In genomic region chr5:131795879-131796792, GRCh38 we compare ENCODE assay signal across 9 cellular contexts. TPM values are rescaled to one million over a fixed set of nuclear protein-coding genes. Genes with fewer than 3 reads are reported as not detected.
A peak's percentile ranks its signal among the peaks of the same experiment; 100 is the strongest.
DNase-seq lines count a peak whose midpoint lies in the region; ATAC-seq, FAIRE-seq and TF ChIP-seq lines count a peak whose summit lies in the region.
"Had no signal": no experiment of that assay in that cellular context is flagged by ENCODE, and none has a peak within 500 bp of the region (broad histone marks: within the 10 kb centered on the region; RNA-seq: fewer than 3 reads in every experiment).

No MANE protein-coding gene starts in this region.

- ATAC-seq in GM19452 (IDR thresholded peaks at IDR 0.05; ENCODE audit: unreplicated experiment) = peak; percentile 20
- peak; percentile 12 for ATAC-seq in HG03521 (IDR thresholded peaks at IDR 0.05; ENCODE audit: unreplicated experiment)
- peak; percentile 2 to 23 (median 18) for ATAC-seq in T-cell (replicated peaks in 1 of 4)

- CTCF ChIA-PET in CD8-positive, alpha-beta memory T cell (lab: Charles Lee) = interaction anchor here (0.8 to 1.6 kb wide), 3 partner anchors 212 to 308 kb away, joined by 3 to 5 read pairs (median 4); no protein-coding TSS in a partner anchor
- CTCF ChIA-PET in T-cell (lab: Charles Lee) = interaction anchor here in 1 of 2 donors (0.7 kb wide), 1 partner anchor 32 kb away, joined by 3 read pairs; no protein-coding TSS in a partner anchor

- H3K4me3 Mint-ChIP-seq in CD8-positive, alpha-beta memory T cell = peak overlapping the region; percentile 96 to 99 (median 97)
- H3K4me3 Mint-ChIP-seq in T-cell = peak overlapping the region; percentile 95 to 98 (median 98)

- no peaks in the 10 kb centered on the region for H3K36me3 ChIP-seq in CD8-positive, alpha-beta memory T cell (ENCODE audit: insufficient read depth, low read length)
- H3K36me3 ChIP-seq in breast epithelium = no peaks in the 10 kb centered on the region
- no peaks in the 10 kb centered on the region for H3K36me3 ChIP-seq in small intestine (ENCODE audit: control insufficient read depth in 2 of 2, insufficient read depth in 2 of 2, low read length in 2 of 2)

- intact Hi-C loops in breast epithelium (cut with DNase I; ENCODE audit: low total_unique reads) = loop anchor here (10.0 kb wide), 1 partner anchor 161 kb away; the partner anchor contains the start of gene RAPGEF6

- 0 to 1% (median 1%) methylated on average over 40 to 56 of the region's 56 CpGs for WGBS in small intestine, 3 donors

- peaks cover 0 to 13% (median 0%) of the 10 kb centered on the region in 3 donors for H3K36me3 Mint-ChIP-seq in CD8-positive, alpha-beta memory T cell
- peaks cover 3% of the 10 kb centered on the region for H3K36me3 Mint-ChIP-seq in T-cell

- H3K4me1 ChIP-seq in CD8-positive, alpha-beta memory T cell (ENCODE audit: insufficient read depth, low read length) = peaks cover 21% of the 10 kb centered on the region
- H3K4me1 ChIP-seq in breast epithelium (no peaks in the 10 kb centered on the region), small intestine (ENCODE audit: control insufficient read depth in 2 of 2, insufficient read depth in 1 of 2, low read depth in 1 of 2, low read length in 1 of 2) (peaks cover 0 to 5% of the 10 kb centered on the region in 2 donors)

- POLR2A ChIA-PET in CD8-positive, alpha-beta memory T cell (lab: Charles Lee) = interaction anchor here (0.6 to 2.4 kb wide), 4 partner anchors 100 to 941 kb away, joined by 3 to 18 read pairs (median 6); partner anchors contain the start of genes KIF3A and RAPGEF6
- POLR2A ChIA-PET in T-cell (lab: Charles Lee) = interaction anchor here in 1 of 2 donors (0.9 kb wide), 1 partner anchor 161 kb away, joined by 3 read pairs; no protein-coding TSS in a partner anchor

- no peak for TF ChIP-seq CTCF in breast epithelium (IDR thresholded peaks at IDR 0.05)

- H3K27me3 ChIP-seq in CD8-positive, alpha-beta memory T cell (ENCODE audit: insufficient read depth, low read length, poor library complexity, severe bottlenecking) = no peaks in the 10 kb centered on the region
- H3K27me3 ChIP-seq in breast epithelium = no peaks in the 10 kb centered on the region
- no peaks in the 10 kb centered on the region for H3K27me3 ChIP-seq in small intestine (ENCODE audit: control insufficient read depth in 2 of 2, insufficient read depth in 2 of 2, low read length in 2 of 2)

- H3K4me1 Mint-ChIP-seq in CD8-positive, alpha-beta memory T cell = peaks cover 38 to 51% (median 50%) of the 10 kb centered on the region in 3 donors
- peaks cover 49 to 54% (median 50%) of the 10 kb centered on the region in 3 donors for H3K4me1 Mint-ChIP-seq in T-cell

- H3K4me3 ChIP-seq in CD8-positive, alpha-beta memory T cell (ENCODE audit: low read length) = peak overlapping the region; percentile 71
- H3K4me3 ChIP-seq in breast epithelium (peak overlapping the region; percentile 70 to 98 (median 82)), small intestine (ENCODE audit: low read depth in 1 of 2, low read length in 2 of 2) (peak overlapping the region; percentile 92 to 93)

- peak overlapping the region; percentile 96 for H3K27ac ChIP-seq in CD8-positive, alpha-beta memory T cell (ENCODE audit: low read depth, low read length)
- peak overlapping the region; percentile 98 to 99 for H3K27ac ChIP-seq in breast epithelium
- H3K27ac ChIP-seq in small intestine (ENCODE audit: low read depth in 1 of 2, low read length in 1 of 2) = peak overlapping the region; percentile 94 to 96

- peaks cover 0 to under 1% of the 10 kb centered on the region in 2 donors for H3K27me3 Mint-ChIP-seq in CD8-positive, alpha-beta memory T cell
- no peaks in the 10 kb centered on the region for H3K27me3 Mint-ChIP-seq in T-cell

- H3K9me3 Mint-ChIP-seq in CD8-positive, alpha-beta memory T cell = no peaks in the 10 kb centered on the region
- no peaks in the 10 kb centered on the region for H3K9me3 Mint-ChIP-seq in T-cell

- no peak for TF ChIP-seq POLR2A in breast epithelium (IDR thresholded peaks at IDR 0.05)

- peak in 3 of 5 donors; percentile 17 to 71 (median 31) for DNase-seq in CD8-positive, alpha-beta memory T cell
- peak in 21 of 34 experiments; percentile 2 to 35 (median 23) for DNase-seq in T-cell
- DNase-seq in breast epithelium (ENCODE audit: low spot score in 2 of 2) = peak; percentile 68 to 80
- peak; percentile 46 for DNase-seq in iPS-NIHi7 (ENCODE audit: extremely low spot score)
- peak; percentile 76 for DNase-seq in small intestine
- DNase-seq in DMS114 treated with DMSO at 0.1 percent for 48 hours (lab: John Stamatoyannopoulos, UW; ENCODE audit: unreplicated experiment) = no peak

- H3K27ac Mint-ChIP-seq in CD8-positive, alpha-beta memory T cell = peak overlapping the region; percentile 95 to 100 (median 98)
- peak overlapping the region; percentile 93 to 95 for H3K27ac Mint-ChIP-seq in T-cell

- no peak for FAIRE-seq in small intestine (lab: Jason Lieb, UNC)
- FAIRE-seq: colon had no signal

- no peaks in the 10 kb centered on the region for H3K9me3 ChIP-seq in CD8-positive, alpha-beta memory T cell (ENCODE audit: low read length)
- H3K9me3 ChIP-seq in breast epithelium (no peaks in the 10 kb centered on the region), small intestine (ENCODE audit: control insufficient read depth, low read depth) (no peaks in the 10 kb centered on the region)

RNA-seq across cellular contexts. Expression of gene FNIP1, which starts 0.7 kb away (rescaled TPM):
- 10 to 100 TPM; 15.9 to 16.0 TPM for total RNA-seq in CD8-positive, alpha-beta memory T cell
- 8.8 TPM for polyA plus RNA-seq in CD8-positive, alpha-beta memory T cell
- 10 to 100 TPM; 26.7 to 32.7 (median 27.7) TPM for total RNA-seq in T-cell
- total RNA-seq in breast epithelium = 10 to 100 TPM; 60.3 to 96.3 (median 70.9) TPM
- 1 to 10 TPM; 4.7 to 5.9 (median 5.4) TPM for polyA plus RNA-seq in small intestine
